ENCODE assay signal across 10 cellular contexts in the genomic region with DNA sequence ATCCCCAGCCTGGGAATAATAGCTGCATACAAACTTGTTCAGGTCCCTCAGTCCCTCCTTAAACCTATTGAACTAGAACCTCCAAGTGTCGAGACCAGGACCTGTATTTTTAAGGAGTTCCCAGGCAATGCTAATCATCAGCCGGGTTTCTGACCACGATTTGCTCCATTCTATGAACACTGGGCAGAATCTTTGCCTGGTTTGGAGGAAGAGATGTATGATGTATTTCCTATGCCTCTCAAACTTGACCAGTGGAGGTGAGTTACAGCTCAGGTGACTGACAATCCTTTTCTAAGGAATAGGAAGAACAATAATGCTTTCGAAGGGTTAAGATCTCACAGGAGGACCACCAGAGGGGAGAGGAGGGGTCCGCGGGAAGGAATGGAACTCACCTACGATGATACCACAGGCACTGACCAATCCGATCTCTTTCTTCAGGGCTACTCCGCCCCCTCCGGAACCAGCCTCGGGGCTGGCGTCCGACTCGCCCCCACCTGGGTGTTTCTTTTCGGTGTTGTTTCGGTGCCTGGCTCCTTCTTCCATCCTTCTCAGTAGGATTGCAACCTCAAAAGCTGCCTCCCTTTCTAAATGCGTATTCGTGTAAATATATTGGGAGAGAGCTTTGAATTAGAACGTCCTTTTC. TPM values are rescaled to one million over a fixed set of nuclear protein-coding genes. Genes with fewer than 3 reads are reported as not detected.
DNase-seq lines count a peak whose midpoint lies in the region; TF ChIP-seq lines count a peak whose summit lies in the region.
"Had no signal": no experiment of that assay in that cellular context is flagged by ENCODE, and none has a peak within 500 bp of the region (broad histone marks: within the 10 kb centered on the region; RNA-seq: fewer than 3 reads in every experiment).

No MANE protein-coding gene starts in this region.

- H3K4me3 ChIP-seq in esophagus (ENCODE audit: low read depth in 1 of 2, low read length in 2 of 2) (peak overlapping the region; percentile 53 to 69), muscle layer of colon (ENCODE audit: low read depth in 1 of 2, low read length in 2 of 2) (peak overlapping the region; percentile 49 to 69), testis (peak overlapping the region; percentile 36 to 56)
- H3K4me3 ChIP-seq: BLaER1 had no signal

- TF ChIP-seq CTCF in testis (IDR thresholded peaks at IDR 0.05) = no peak

- no peaks in the 10 kb centered on the region for H3K27me3 ChIP-seq in esophagus (ENCODE audit: control insufficient read depth in 1 of 2, insufficient read depth in 2 of 2, low read length in 2 of 2)
- H3K27me3 ChIP-seq in muscle layer of colon (ENCODE audit: control insufficient read depth in 1 of 2, insufficient read depth in 2 of 2, low read length in 2 of 2) = no peaks in the 10 kb centered on the region
- H3K27me3 ChIP-seq in testis = no peaks in the 10 kb centered on the region

- DNase-seq in DMS53 (lab: John Stamatoyannopoulos, UW) = peak; percentile 56
- DNase-seq in DMS53 treated with DMSO at 0.1 percent for 48 hours (lab: John Stamatoyannopoulos, UW; ENCODE audit: unreplicated experiment) = no peak
- DNase-seq in activated CD4-positive, alpha-beta T cell treated with anti-CD3 and anti-CD28 coated beads, Interleukin-2, amount 50 U/mL, for 1 hour = peak; percentile 35
- peak; percentile 85 for DNase-seq in testis
- no peak for DNase-seq in HuH-7.5 (ENCODE audit: low spot score)
- DNase-seq in NOMO-1 treated with DMSO at 0.1 percent for 48 hours (lab: John Stamatoyannopoulos, UW; ENCODE audit: unreplicated experiment) = no peak

- peak overlapping the region in 1 of 2 donors; percentile 36 for H3K27ac ChIP-seq in esophagus (ENCODE audit: low read depth in 2 of 2, low read length in 1 of 2)
- H3K27ac ChIP-seq in muscle layer of colon (ENCODE audit: low read depth, low read length) = no peak overlapping the region
- peak overlapping the region in 1 of 2 donors; percentile 31 for H3K27ac ChIP-seq in testis
- H3K27ac ChIP-seq: BLaER1 had no signal

- H3K4me1 ChIP-seq in esophagus (ENCODE audit: control insufficient read depth in 2 of 2, insufficient read depth in 2 of 2, low read length in 1 of 2) = peaks cover 0 to 3% of the 10 kb centered on the region in 2 donors
- peaks cover 8% of the 10 kb centered on the region for H3K4me1 ChIP-seq in muscle layer of colon (ENCODE audit: insufficient read depth, low read length)
- H3K4me1 ChIP-seq in testis = peaks cover 6% of the 10 kb centered on the region

- H3K9me3 ChIP-seq in esophagus (ENCODE audit: control insufficient read depth in 2 of 2, insufficient read depth in 1 of 2, low read depth in 1 of 2, low read length in 1 of 2) = no peaks in the 10 kb centered on the region
- no peaks in the 10 kb centered on the region for H3K9me3 ChIP-seq in muscle layer of colon (ENCODE audit: low read length)
- no peaks in the 10 kb centered on the region for H3K9me3 ChIP-seq in testis

- TF ChIP-seq POLR2A in testis (IDR thresholded peaks at IDR 0.05) = no peak

- H3K36me3 ChIP-seq in esophagus (ENCODE audit: control insufficient read depth in 2 of 2, insufficient read depth in 2 of 2, low read length in 1 of 2) (no peaks in the 10 kb centered on the region), muscle layer of colon (ENCODE audit: insufficient read depth, low read length) (no peaks in the 10 kb centered on the region), testis (ENCODE audit: low read depth, missing control alignments) (no peaks in the 10 kb centered on the region)
- H3K36me3 ChIP-seq: BLaER1 had no signal

- 1% methylated on average over 19 of the region's 19 CpGs for WGBS in esophagus, 2 donors
- 0 to 1% methylated on average over 19 of the region's 19 CpGs for WGBS in testis, 2 donors

- intact Hi-C loops in testis (cut with DNase I; ENCODE audit: low total_unique reads) = no loop called here

- no peak overlapping the region for H3K9ac ChIP-seq in muscle layer of colon (ENCODE audit: low read length)
- H3K9ac ChIP-seq: BLaER1 had no signal

RNA-seq across cellular contexts. Expression of a gene that starts 1.0 kb away (rescaled TPM):
- 10 to 100 TPM; 27.5 to 33.4 TPM for polyA plus RNA-seq in esophagus
- 10 to 100 TPM; 78.2 to 94.2 TPM for total RNA-seq in testis
- 73.5 TPM for polyA plus RNA-seq in testis (ENCODE audit: insufficient read depth, low read depth, low replicate concordance)

RNA-seq across cellular contexts. Expression of a gene that starts 55.2 kb away (rescaled TPM):
- polyA plus RNA-seq in esophagus = not detected
- total RNA-seq in testis = 10 to 100 TPM in 1 of 2 donors, 1 to 10 TPM in 1; 5.4 to 23.2 TPM
- 18.3 TPM for polyA plus RNA-seq in testis (ENCODE audit: insufficient read depth, low read depth, low replicate concordance)
- total RNA-seq: subcutaneous adipose tissue had no signal

Comparison
In these comparisons a context has a peak if more than half of its experiments do, and no peak if none do; other contexts are left out.
1. DNase-seq: peak in DMS53 (single experiment), activated CD4-positive, alpha-beta T cell treated with anti-CD3 and anti-CD28 coated beads, Interleukin-2, amount 50 U/mL, for 1 hour (single experiment) and testis (single experiment); none in DMS53 treated with DMSO at 0.1 percent for 48 hours (single experiment), HuH-7.5 (single experiment) and NOMO-1 treated with DMSO at 0.1 percent for 48 hours (single experiment).
2. RNA of a gene that starts 55.2 kb away (polyA plus RNA-seq): 18.3 TPM in testis (single experiment); not detected in esophagus; every median in the first group is over 10 times any median in the second.
3. Peak in every context shown above with its lines, with median percentiles within 50 percentile points of each other: H3K4me3 ChIP-seq.